1 cellular context compared by ENCODE assay signal in the genomic region with DNA sequence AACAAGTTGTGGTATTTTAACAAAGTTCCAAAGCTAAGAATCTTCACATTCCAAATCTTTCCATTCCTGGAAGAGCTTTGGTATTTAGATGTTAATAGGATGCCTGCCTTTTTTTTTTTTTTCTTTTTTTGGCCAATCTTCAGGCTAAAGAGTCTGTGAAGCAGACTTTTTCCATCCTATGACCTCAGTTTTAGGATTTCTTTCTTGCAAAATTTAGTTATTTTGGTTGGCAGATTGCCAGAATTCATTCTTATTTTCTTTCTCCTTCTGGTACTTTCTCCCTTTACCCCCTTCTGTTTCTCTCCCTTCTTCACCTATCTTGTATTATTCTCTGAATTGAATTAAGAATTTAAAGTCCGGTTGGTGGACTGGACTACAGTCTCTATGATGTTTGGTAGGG.
TF ChIP-seq lines count a peak whose summit lies in the region.

No MANE protein-coding gene starts in this region.

TF ChIP-seq in HEK293, 187 proteins besides CTCF, POLR2A, EP300 and RAD21 (continued from another document):
- TF ChIP-seq, protein P1, sequence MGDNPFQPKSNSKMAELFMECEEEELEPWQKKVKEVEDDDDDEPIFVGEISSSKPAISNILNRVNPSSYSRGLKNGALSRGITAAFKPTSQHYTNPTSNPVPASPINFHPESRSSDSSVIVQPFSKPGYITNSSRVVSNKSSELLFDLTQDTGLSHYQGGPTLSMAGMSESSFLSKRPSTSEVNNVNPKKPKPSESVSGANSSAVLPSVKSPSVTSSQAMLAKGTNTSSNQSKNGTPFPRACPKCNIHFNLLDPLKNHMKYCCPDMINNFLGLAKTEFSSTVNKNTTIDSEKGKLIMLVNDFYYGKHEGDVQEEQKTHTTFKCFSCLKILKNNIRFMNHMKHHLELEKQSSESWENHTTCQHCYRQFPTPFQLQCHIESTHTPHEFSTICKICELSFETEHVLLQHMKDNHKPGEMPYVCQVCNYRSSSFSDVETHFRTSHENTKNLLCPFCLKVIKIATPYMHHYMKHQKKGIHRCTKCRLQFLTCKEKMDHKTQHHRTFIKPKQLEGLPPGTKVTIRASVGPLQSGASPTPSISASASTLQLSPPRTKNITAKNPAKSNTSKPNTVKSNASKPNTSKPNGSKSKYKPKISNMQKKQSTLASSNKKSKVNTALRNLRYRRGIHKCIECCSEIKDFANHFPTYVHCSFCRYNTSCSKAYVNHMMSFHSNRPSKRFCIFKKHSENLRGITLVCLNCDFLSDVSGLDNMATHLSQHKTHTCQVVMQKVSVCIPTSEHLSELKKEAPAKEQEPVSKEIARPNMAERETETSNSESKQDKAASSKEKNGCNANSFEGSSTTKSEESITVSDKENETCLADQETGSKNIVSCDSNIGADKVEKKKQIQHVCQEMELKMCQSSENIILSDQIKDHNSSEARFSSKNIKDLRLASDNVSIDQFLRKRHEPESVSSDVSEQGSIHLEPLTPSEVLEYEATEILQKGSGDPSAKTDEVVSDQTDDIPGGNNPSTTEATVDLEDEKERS (tag by site-specific recombination; IDR thresholded peaks at IDR 0.05) = no peak
- TF ChIP-seq ZNF501 (tag by site-specific recombination; IDR thresholded peaks at IDR 0.05) (no peak), ZNF394 (tag by site-specific recombination; IDR thresholded peaks at IDR 0.05; ENCODE audit: borderline replicate concordance) (no peak), ZNF114 (tag by site-specific recombination; IDR thresholded peaks at IDR 0.05) (no peak), PRDM1 (tag by site-specific recombination; IDR thresholded peaks at IDR 0.05) (peak; percentile 50; the same call in 1 of the 2 replicates), ZNF768 (tag by site-specific recombination; IDR thresholded peaks at IDR 0.05) (no peak)
- TF ChIP-seq, protein P2, sequence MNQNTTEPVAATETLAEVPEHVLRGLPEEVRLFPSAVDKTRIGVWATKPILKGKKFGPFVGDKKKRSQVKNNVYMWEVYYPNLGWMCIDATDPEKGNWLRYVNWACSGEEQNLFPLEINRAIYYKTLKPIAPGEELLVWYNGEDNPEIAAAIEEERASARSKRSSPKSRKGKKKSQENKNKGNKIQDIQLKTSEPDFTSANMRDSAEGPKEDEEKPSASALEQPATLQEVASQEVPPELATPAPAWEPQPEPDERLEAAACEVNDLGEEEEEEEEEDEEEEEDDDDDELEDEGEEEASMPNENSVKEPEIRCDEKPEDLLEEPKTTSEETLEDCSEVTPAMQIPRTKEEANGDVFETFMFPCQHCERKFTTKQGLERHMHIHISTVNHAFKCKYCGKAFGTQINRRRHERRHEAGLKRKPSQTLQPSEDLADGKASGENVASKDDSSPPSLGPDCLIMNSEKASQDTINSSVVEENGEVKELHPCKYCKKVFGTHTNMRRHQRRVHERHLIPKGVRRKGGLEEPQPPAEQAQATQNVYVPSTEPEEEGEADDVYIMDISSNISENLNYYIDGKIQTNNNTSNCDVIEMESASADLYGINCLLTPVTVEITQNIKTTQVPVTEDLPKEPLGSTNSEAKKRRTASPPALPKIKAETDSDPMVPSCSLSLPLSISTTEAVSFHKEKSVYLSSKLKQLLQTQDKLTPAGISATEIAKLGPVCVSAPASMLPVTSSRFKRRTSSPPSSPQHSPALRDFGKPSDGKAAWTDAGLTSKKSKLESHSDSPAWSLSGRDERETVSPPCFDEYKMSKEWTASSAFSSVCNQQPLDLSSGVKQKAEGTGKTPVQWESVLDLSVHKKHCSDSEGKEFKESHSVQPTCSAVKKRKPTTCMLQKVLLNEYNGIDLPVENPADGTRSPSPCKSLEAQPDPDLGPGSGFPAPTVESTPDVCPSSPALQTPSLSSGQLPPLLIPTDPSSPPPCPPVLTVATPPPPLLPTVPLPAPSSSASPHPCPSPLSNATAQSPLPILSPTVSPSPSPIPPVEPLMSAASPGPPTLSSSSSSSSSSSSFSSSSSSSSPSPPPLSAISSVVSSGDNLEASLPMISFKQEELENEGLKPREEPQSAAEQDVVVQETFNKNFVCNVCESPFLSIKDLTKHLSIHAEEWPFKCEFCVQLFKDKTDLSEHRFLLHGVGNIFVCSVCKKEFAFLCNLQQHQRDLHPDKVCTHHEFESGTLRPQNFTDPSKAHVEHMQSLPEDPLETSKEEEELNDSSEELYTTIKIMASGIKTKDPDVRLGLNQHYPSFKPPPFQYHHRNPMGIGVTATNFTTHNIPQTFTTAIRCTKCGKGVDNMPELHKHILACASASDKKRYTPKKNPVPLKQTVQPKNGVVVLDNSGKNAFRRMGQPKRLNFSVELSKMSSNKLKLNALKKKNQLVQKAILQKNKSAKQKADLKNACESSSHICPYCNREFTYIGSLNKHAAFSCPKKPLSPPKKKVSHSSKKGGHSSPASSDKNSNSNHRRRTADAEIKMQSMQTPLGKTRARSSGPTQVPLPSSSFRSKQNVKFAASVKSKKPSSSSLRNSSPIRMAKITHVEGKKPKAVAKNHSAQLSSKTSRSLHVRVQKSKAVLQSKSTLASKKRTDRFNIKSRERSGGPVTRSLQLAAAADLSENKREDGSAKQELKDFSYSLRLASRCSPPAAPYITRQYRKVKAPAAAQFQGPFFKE (tag by site-specific recombination; IDR thresholded peaks at IDR 0.05; ENCODE audit: borderline replicate concordance) = no peak
- TF ChIP-seq, protein P3, sequence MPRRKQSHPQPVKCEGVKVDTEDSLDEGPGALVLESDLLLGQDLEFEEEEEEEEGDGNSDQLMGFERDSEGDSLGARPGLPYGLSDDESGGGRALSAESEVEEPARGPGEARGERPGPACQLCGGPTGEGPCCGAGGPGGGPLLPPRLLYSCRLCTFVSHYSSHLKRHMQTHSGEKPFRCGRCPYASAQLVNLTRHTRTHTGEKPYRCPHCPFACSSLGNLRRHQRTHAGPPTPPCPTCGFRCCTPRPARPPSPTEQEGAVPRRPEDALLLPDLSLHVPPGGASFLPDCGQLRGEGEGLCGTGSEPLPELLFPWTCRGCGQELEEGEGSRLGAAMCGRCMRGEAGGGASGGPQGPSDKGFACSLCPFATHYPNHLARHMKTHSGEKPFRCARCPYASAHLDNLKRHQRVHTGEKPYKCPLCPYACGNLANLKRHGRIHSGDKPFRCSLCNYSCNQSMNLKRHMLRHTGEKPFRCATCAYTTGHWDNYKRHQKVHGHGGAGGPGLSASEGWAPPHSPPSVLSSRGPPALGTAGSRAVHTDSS (tag by site-specific recombination; IDR thresholded peaks at IDR 0.05) = no peak
